Comparison of ENCODE assay signal across 8 cellular contexts in genomic region chr11:35662061-35662648, GRCh38. TPM values are rescaled to one million over a fixed set of nuclear protein-coding genes. Genes with fewer than 3 reads are reported as not detected.
DNase-seq lines count a peak whose midpoint lies in the region; ATAC-seq and TF ChIP-seq lines count a peak whose summit lies in the region.

No MANE protein-coding gene starts in this region.

- H3K36me3 ChIP-seq in neutrophil, result no peaks in the 10 kb centered on the region

- TF ChIP-seq CTCF in fibroblast of the aortic adventitia (IDR thresholded peaks at IDR 0.05; ENCODE audit: insufficient read depth, low read length) (no peak), neutrophil (IDR thresholded peaks at IDR 0.05) (no peak)

- CTCF ChIA-PET in activated CD4-positive, alpha-beta memory T cell treated with anti-CD3 and anti-CD28 coated beads, Interleukin-2, amount 10 ng/mL, durations not matched to agents 7 days and 5 days (lab: Charles Lee), result interaction anchor here (1.5 kb wide), 1 partner anchor 160 kb away, joined by 5 read pairs; no protein-coding TSS in a partner anchor

- DNase-seq in NCI-H187 (lab: John Stamatoyannopoulos, UW) (peak; percentile 45 to 62), NCI-H187 treated with DMSO at 0.1 percent for 48 hours (lab: John Stamatoyannopoulos, UW) (no peak), fibroblast of the aortic adventitia (ENCODE audit: low read depth) (no peak), MV-4-11 (lab: John Stamatoyannopoulos, UW) (no peak)
- DNase-seq in Jurkat, Clone E6-1 (ENCODE audit: low read depth, low spot score), result no peak
- DNase-seq in activated CD4-positive, alpha-beta memory T cell treated with anti-CD3 and anti-CD28 coated beads, Interleukin-2, amount 10 ng/mL, durations not matched to agents 7 days and 5 days, result no peak

- H3K4me1 Mint-ChIP-seq in activated CD4-positive, alpha-beta memory T cell treated with anti-CD3 and anti-CD28 coated beads, Interleukin-2, amount 10 ng/mL, durations not matched to agents 7 days and 5 days, result peaks cover 32% of the 10 kb centered on the region

- POLR2A ChIA-PET in activated CD4-positive, alpha-beta memory T cell treated with anti-CD3 and anti-CD28 coated beads, Interleukin-2, amount 10 ng/mL, durations not matched to agents 7 days and 5 days (lab: Charles Lee), result interaction anchor here (1.1 kb wide), 1 partner anchor 15 kb away, joined by 3 read pairs; no protein-coding TSS in a partner anchor

- peak overlapping the region; percentile 68 for H3K27ac ChIP-seq in neutrophil

- peaks cover 11% of the 10 kb centered on the region for H3K27me3 Mint-ChIP-seq in activated CD4-positive, alpha-beta memory T cell treated with anti-CD3 and anti-CD28 coated beads, Interleukin-2, amount 10 ng/mL, durations not matched to agents 7 days and 5 days

- peak overlapping the region; percentile 81 for H3K4me3 Mint-ChIP-seq in activated CD4-positive, alpha-beta memory T cell treated with anti-CD3 and anti-CD28 coated beads, Interleukin-2, amount 10 ng/mL, durations not matched to agents 7 days and 5 days

- H3K4me1 ChIP-seq in neutrophil (ENCODE audit: control insufficient read depth in 1 of 2, insufficient read depth in 1 of 2, low read depth in 1 of 2, low read length in 1 of 2), result peaks cover 16 to 23% of the 10 kb centered on the region in 2 experiments

- H3K36me3 Mint-ChIP-seq in activated CD4-positive, alpha-beta memory T cell treated with anti-CD3 and anti-CD28 coated beads, Interleukin-2, amount 10 ng/mL, durations not matched to agents 7 days and 5 days (ENCODE audit: low read depth), result peaks cover 25% of the 10 kb centered on the region

- peaks cover 60% of the 10 kb centered on the region for H3K27me3 ChIP-seq in neutrophil

- peaks cover 22% of the 10 kb centered on the region for H3K9me3 Mint-ChIP-seq in activated CD4-positive, alpha-beta memory T cell treated with anti-CD3 and anti-CD28 coated beads, Interleukin-2, amount 10 ng/mL, durations not matched to agents 7 days and 5 days

- H3K27ac Mint-ChIP-seq in activated CD4-positive, alpha-beta memory T cell treated with anti-CD3 and anti-CD28 coated beads, Interleukin-2, amount 10 ng/mL, durations not matched to agents 7 days and 5 days, result peak overlapping the region; percentile 74

- H3K4me3 ChIP-seq in Jurkat, Clone E6-1 (ENCODE audit: low read length), result peak overlapping the region; percentile 55
- H3K4me3 ChIP-seq in fibroblast of the aortic adventitia (ENCODE audit: low read depth, low read length) (peak overlapping the region; percentile 96), neutrophil (ENCODE audit: low read depth in 1 of 2, low read length in 1 of 2) (peak overlapping the region; percentile 64 to 72)

- no peaks in the 10 kb centered on the region for H3K9me3 ChIP-seq in neutrophil

- ATAC-seq in GM21717 (IDR thresholded peaks at IDR 0.05; ENCODE audit: unreplicated experiment), result peak; percentile 47

RNA-seq across cellular contexts. Expression of gene TRIM44, which starts 0.4 kb away (rescaled TPM):
- polyA plus RNA-seq in Jurkat, Clone E6-1 (2012; ENCODE audit: insufficient read depth, insufficient read length), result 30.2 TPM
- total RNA-seq in activated CD4-positive, alpha-beta memory T cell treated with anti-CD3 and anti-CD28 coated beads, Interleukin-2, amount 10 ng/mL, durations not matched to agents 7 days and 5 days, result 10 to 100 TPM; 17.7 to 20.8 TPM
- 42.1 and 52.7 TPM in 2 replicates for total RNA-seq in fibroblast of the aortic adventitia (ENCODE audit: low replicate concordance)

RNA-seq across cellular contexts. Expression of gene FJX1, which starts 43.9 kb away (rescaled TPM):
- polyA plus RNA-seq in Jurkat, Clone E6-1 (2012; ENCODE audit: insufficient read depth, insufficient read length), result 4.1 TPM
- total RNA-seq in activated CD4-positive, alpha-beta memory T cell treated with anti-CD3 and anti-CD28 coated beads, Interleukin-2, amount 10 ng/mL, durations not matched to agents 7 days and 5 days, result under 1 TPM in 1 of 2 experiments, not detected in 1; 0.08 TPM
- 8.3 and 78.2 TPM in 2 replicates for total RNA-seq in fibroblast of the aortic adventitia (ENCODE audit: low replicate concordance)

Comparison
In these comparisons a context has a peak if more than half of its experiments do, and no peak if none do; other contexts are left out.
1. DNase-seq: peak in NCI-H187 (2 of 2); none in NCI-H187 treated with DMSO at 0.1 percent for 48 hours (single experiment), Jurkat, Clone E6-1 (single experiment), activated CD4-positive, alpha-beta memory T cell treated with anti-CD3 and anti-CD28 coated beads, Interleukin-2, amount 10 ng/mL, durations not matched to agents 7 days and 5 days (single experiment), fibroblast of the aortic adventitia (single experiment) and MV-4-11 (single experiment).
2. Peak in every context shown above with its lines, with median percentiles within 50 percentile points of each other: H3K4me3 ChIP-seq.